22 cellular contexts compared by ENCODE assay signal in genomic region chr12:116337312-116337711, GRCh38. TPM values are rescaled to one million over a fixed set of nuclear protein-coding genes. Genes with fewer than 3 reads are reported as not detected.
DNase-seq lines count a peak whose midpoint lies in the region; ATAC-seq and TF ChIP-seq lines count a peak whose summit lies in the region.
"Had no signal": no experiment of that assay in that cellular context is flagged by ENCODE, and none has a peak within 500 bp of the region (broad histone marks: within the 10 kb centered on the region; RNA-seq: fewer than 3 reads in every experiment).

No MANE protein-coding gene starts in this region.

- H3K4me3 Mint-ChIP-seq in WTC11 (no peak overlapping the region), endodermal cell (no peak overlapping the region)
- no peak overlapping the region for H3K4me3 Mint-ChIP-seq in stimulated activated effector memory CD8-positive, alpha-beta T cell treated with anti-CD3 and anti-CD28 coated beads, Interleukin-12 subunit alpha, Interleukin-12 subunit beta, amount 100 ng/mL, for 72 hours
- H3K4me3 Mint-ChIP-seq: nephron had no signal

- intact Hi-C loops in breast epithelium (cut with DNase I; ENCODE audit: low total_unique reads): no loop called here

- peaks cover 5% of the 10 kb centered on the region for H3K9me3 Mint-ChIP-seq in WTC11
- H3K9me3 Mint-ChIP-seq in endodermal cell: peaks cover 9% of the 10 kb centered on the region
- H3K9me3 Mint-ChIP-seq in stimulated activated effector memory CD8-positive, alpha-beta T cell treated with anti-CD3 and anti-CD28 coated beads, Interleukin-12 subunit alpha, Interleukin-12 subunit beta, amount 100 ng/mL, for 72 hours: no peaks in the 10 kb centered on the region

- 78 to 85% methylated on average over 7 to 9 of the region's 9 CpGs for WGBS in endodermal cell (ENCODE audit: insufficient coverage in 1 of 2, insufficient read length in 1 of 2), 2 experiments

- DNase-seq in WTC11 (ENCODE audit: low spot score) (no peak), endodermal cell (no peak), ecto neural progenitor cell (ENCODE audit: low spot score) (no peak), breast epithelium (ENCODE audit: low spot score in 2 of 2) (no peak)
- no peak for DNase-seq in stimulated activated effector memory CD8-positive, alpha-beta T cell treated with anti-CD3 and anti-CD28 coated beads, Interleukin-12 subunit alpha, Interleukin-12 subunit beta, amount 100 ng/mL, for 72 hours (ENCODE audit: low spot score in 2 of 2)
- DNase-seq: activated CD8-positive, alpha-beta memory T cell treated with anti-CD3 and anti-CD28 coated beads, Interleukin-2, amount 50 U/mL, for 4 hours; adrenal gland; hippocampal formation; left colon; NCI-H146; NCI-H2107; NCI-H345; pancreas; retina; tibial artery had no signal

- POLR2A ChIA-PET in HEK293 (lab: Yijun Ruan, JAX): no interaction called here
- POLR2A ChIA-PET in WTC11 (lab: Charles Lee): interaction anchor here (1.2 kb wide), 1 partner anchor 37 kb away, joined by 3 read pairs; no protein-coding TSS in a partner anchor

- no peaks in the 10 kb centered on the region for H3K4me1 ChIP-seq in HEK293 (ENCODE audit: control insufficient read depth, insufficient read depth, low read length)
- no peaks in the 10 kb centered on the region for H3K4me1 ChIP-seq in endodermal cell (ENCODE audit: control insufficient read depth, insufficient read depth, low read length)
- H3K4me1 ChIP-seq in breast epithelium: no peaks in the 10 kb centered on the region
- H3K4me1 ChIP-seq: adrenal gland, pancreas, tibial artery had no signal

- ATAC-seq in WTC11 (peak; percentile 42; the same call in 1 of the 2 replicates), HG03342 (IDR thresholded peaks at IDR 0.05; ENCODE audit: unreplicated experiment) (no peak)
- no peak for ATAC-seq in stimulated activated effector memory CD8-positive, alpha-beta T cell treated with anti-CD3 and anti-CD28 coated beads, Interleukin-12 subunit alpha, Interleukin-12 subunit beta, amount 100 ng/mL, for 72 hours
- ATAC-seq: HepG2 had no signal

- H3K9me3 ChIP-seq in HEK293 (ENCODE audit: control insufficient read depth, insufficient read depth, low read depth, low read length) (no peaks in the 10 kb centered on the region), endodermal cell (ENCODE audit: control insufficient read depth, low read length) (peaks cover 5% of the 10 kb centered on the region), breast epithelium (no peaks in the 10 kb centered on the region)
- H3K9me3 ChIP-seq: adrenal gland, pancreas, SJSA1, tibial artery had no signal

- no peak overlapping the region for H3K9ac ChIP-seq in endodermal cell (ENCODE audit: extremely low read depth, low read length, poor library complexity, severe bottlenecking)

- TF ChIP-seq CTCF in HEK293 (tag by site-specific recombination; IDR thresholded peaks at IDR 0.05): no peak
- no peak for TF ChIP-seq CTCF in WTC11 (IDR thresholded peaks at IDR 0.05)
- peak; percentile 30 for TF ChIP-seq CTCF in endodermal cell (conservative IDR thresholded peaks at IDR 0.05)
- no peak for TF ChIP-seq CTCF in breast epithelium (IDR thresholded peaks at IDR 0.05)

- H3K27ac Mint-ChIP-seq in WTC11 (peak overlapping the region; percentile 28; the same call in 1 of the 2 replicates), endodermal cell (no peak overlapping the region)
- H3K27ac Mint-ChIP-seq in stimulated activated effector memory CD8-positive, alpha-beta T cell treated with anti-CD3 and anti-CD28 coated beads, Interleukin-12 subunit alpha, Interleukin-12 subunit beta, amount 100 ng/mL, for 72 hours: peak overlapping the region; percentile 54
- H3K27ac Mint-ChIP-seq: nephron had no signal

- no peaks in the 10 kb centered on the region for H3K36me3 ChIP-seq in HEK293 (ENCODE audit: control insufficient read depth in 2 of 2, insufficient read depth in 1 of 2, low read length in 2 of 2)
- H3K36me3 ChIP-seq in endodermal cell (ENCODE audit: control insufficient read depth, insufficient read depth, low read length): no peaks in the 10 kb centered on the region
- H3K36me3 ChIP-seq in breast epithelium: no peaks in the 10 kb centered on the region
- H3K36me3 ChIP-seq: adrenal gland, brain microvascular endothelial cell, pancreas, SJSA1, tibial artery had no signal

- H3K4me3 ChIP-seq in HEK293 (ENCODE audit: low read depth, low read length) (no peak overlapping the region), endodermal cell (ENCODE audit: low read length) (no peak overlapping the region), breast epithelium (no peak overlapping the region)
- H3K4me3 ChIP-seq: adrenal gland, pancreas, SJSA1, skin epidermis, tibial artery had no signal

- H3K36me3 Mint-ChIP-seq in WTC11: peaks cover 5% of the 10 kb centered on the region; the same call in 1 of the 2 replicates
- no peaks in the 10 kb centered on the region for H3K36me3 Mint-ChIP-seq in endodermal cell (ENCODE audit: low read depth)
- H3K36me3 Mint-ChIP-seq in stimulated activated effector memory CD8-positive, alpha-beta T cell treated with anti-CD3 and anti-CD28 coated beads, Interleukin-12 subunit alpha, Interleukin-12 subunit beta, amount 100 ng/mL, for 72 hours: no peaks in the 10 kb centered on the region

- H3K27me3 Mint-ChIP-seq in WTC11 (ENCODE audit: low read depth): no peaks in the 10 kb centered on the region
- no peaks in the 10 kb centered on the region for H3K27me3 Mint-ChIP-seq in endodermal cell (ENCODE audit: insufficient read depth)

- TF ChIP-seq POLR2A in breast epithelium (IDR thresholded peaks at IDR 0.05): no peak

- H3K27ac ChIP-seq in HEK293 (ENCODE audit: extremely low read depth, low read depth, low read length): no peak overlapping the region
- H3K27ac ChIP-seq in endodermal cell (ENCODE audit: low read depth, low read length): no peak overlapping the region
- no peak overlapping the region for H3K27ac ChIP-seq in breast epithelium
- H3K27ac ChIP-seq: adrenal gland, brain microvascular endothelial cell, pancreas, SJSA1, tibial artery had no signal

- peaks cover 41% of the 10 kb centered on the region for H3K4me1 Mint-ChIP-seq in WTC11
- no peaks in the 10 kb centered on the region for H3K4me1 Mint-ChIP-seq in endodermal cell
- H3K4me1 Mint-ChIP-seq in stimulated activated effector memory CD8-positive, alpha-beta T cell treated with anti-CD3 and anti-CD28 coated beads, Interleukin-12 subunit alpha, Interleukin-12 subunit beta, amount 100 ng/mL, for 72 hours: peaks cover 5% of the 10 kb centered on the region
- H3K4me1 Mint-ChIP-seq: nephron had no signal

- CTCF ChIA-PET in HEK293 (lab: Yijun Ruan, JAX) (no interaction called here), WTC11 (lab: Charles Lee) (interaction anchor here (1.3 to 1.5 kb wide), 3 partner anchors 22 to 354 kb away, joined by 3 to 4 read pairs (median 4); no protein-coding TSS in a partner anchor)

- H3K27me3 ChIP-seq in endodermal cell (ENCODE audit: control insufficient read depth, insufficient read depth, low read length, poor library complexity, severe bottlenecking) (no peaks in the 10 kb centered on the region), breast epithelium (no peaks in the 10 kb centered on the region)
- H3K27me3 ChIP-seq: adrenal gland, brain microvascular endothelial cell, pancreas, SJSA1, tibial artery had no signal

TF ChIP-seq in HEK293, 187 proteins besides CTCF, POLR2A, EP300 and RAD21 (continues in another document):
- no peak for TF ChIP-seq ZNF747 (tag by site-specific recombination; IDR thresholded peaks at IDR 0.05)

TF ChIP-seq in WTC11, 78 proteins besides CTCF, POLR2A, EP300 and RAD21 (continues in another document):
- TF ChIP-seq FOXJ3 (CRISPR knock-in tag; IDR thresholded peaks at IDR 0.05; ENCODE audit: borderline replicate concordance) (no peak), STAT6 (CRISPR knock-in tag; conservative IDR thresholded peaks at IDR 0.05; ENCODE audit: low read depth) (no peak), GRHL2 (CRISPR knock-in tag; IDR thresholded peaks at IDR 0.05; ENCODE audit: insufficient replicate concordance, severe bottlenecking) (no peak), TCF7 (CRISPR knock-in tag; IDR thresholded peaks at IDR 0.05; ENCODE audit: low read depth) (no peak), NR3C1 (CRISPR knock-in tag; conservative IDR thresholded peaks at IDR 0.05; ENCODE audit: low read depth) (no peak), E2F5 (CRISPR knock-in tag; IDR thresholded peaks at IDR 0.05) (no peak), ZNF396 (CRISPR knock-in tag; IDR thresholded peaks at IDR 0.05; ENCODE audit: borderline replicate concordance) (no peak), ZNF232 (CRISPR knock-in tag; IDR thresholded peaks at IDR 0.05) (no peak), MXD4 (CRISPR knock-in tag; IDR thresholded peaks at IDR 0.05; ENCODE audit: borderline replicate concordance) (no peak), GABPB1 (CRISPR knock-in tag; IDR thresholded peaks at IDR 0.05) (no peak), NR1H2 (CRISPR knock-in tag; IDR thresholded peaks at IDR 0.05) (no peak)

RNA-seq across cellular contexts. Expression of gene MED13L, which starts 59.8 kb away (rescaled TPM):
- total RNA-seq in WTC11 (2021) (53.3 to 80.5 TPM (median 55.5 TPM) in 3 replicates), endodermal cell (100 to 1,000 TPM; 101 to 111 TPM), breast epithelium (100 to 1,000 TPM; 248 to 387 (median 279) TPM)
- 44.3 TPM for polyA plus RNA-seq in endodermal cell (2013, experiment 1 of 2)
- 44.0 TPM for polyA plus RNA-seq in endodermal cell (2013, experiment 2 of 2)
